15 cellular contexts compared by ENCODE assay signal in the genomic region with DNA sequence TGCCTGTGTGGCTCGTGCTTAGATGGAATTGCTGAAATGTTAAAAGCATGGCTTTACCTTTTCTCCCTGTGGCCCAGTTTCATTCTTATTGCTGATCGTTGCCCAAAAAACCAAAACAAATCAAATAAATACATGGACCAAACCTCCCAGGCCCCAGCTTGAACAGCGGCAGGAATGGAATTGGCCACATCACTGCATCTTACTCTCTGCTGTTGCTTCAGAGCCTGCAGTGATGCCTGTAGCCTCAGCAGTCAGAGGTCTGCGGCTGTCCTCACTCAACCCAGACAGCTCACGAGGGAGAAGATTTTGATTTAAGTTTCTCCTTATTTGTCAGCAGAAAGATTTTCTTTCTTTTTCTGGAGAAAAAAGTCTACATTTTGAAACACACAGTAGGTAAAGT.
DNase-seq lines count a peak whose midpoint lies in the region; ATAC-seq and TF ChIP-seq lines count a peak whose summit lies in the region.
"Had no signal": no experiment of that assay in that cellular context is flagged by ENCODE, and none has a peak within 500 bp of the region (broad histone marks: within the 10 kb centered on the region; RNA-seq: fewer than 3 reads in every experiment).

No MANE protein-coding gene starts in this region.

- ATAC-seq in HG03432 (IDR thresholded peaks at IDR 0.05; ENCODE audit: unreplicated experiment) = no peak
- ATAC-seq in GM18873 (IDR thresholded peaks at IDR 0.05; ENCODE audit: low FRiP score, unreplicated experiment) = no peak
- ATAC-seq: HepG2, SK-N-SH treated with all-trans-retinoic acid at 6 μM for 48 hours had no signal

- TF ChIP-seq CTCF in AG10803 (conservative IDR thresholded peaks at IDR 0.05; ENCODE audit: low read length) = no peak

- no peak overlapping the region for H3K4me3 ChIP-seq in AG10803 (ENCODE audit: low read length)

- DNase-seq in AG10803 (ENCODE audit: low read depth) (peak; percentile 6), amniotic epithelial cell (ENCODE audit: low read depth) (peak; percentile 37), iris pigment epithelial cell (ENCODE audit: low read depth) (peak; percentile 24), stromal cell of bone marrow (ENCODE audit: low read depth) (peak; percentile 21)
- no peak for DNase-seq in stimulated activated CD4-positive, alpha-beta T cell treated with anti-CD3 and anti-CD28 coated beads, Interleukin-1b, Interleukin-23, amount 100 ng/mL, for 48 hours
- DNase-seq: DMS79, KG1, NCI-H1694 treated with DMSO at 0.1 percent for 48 hours, NCI-H226, NCI-H524, SIG-M5 had no signal
